ENCODE assay signal across 10 cellular contexts in genomic region chr1:110406407-110406806, GRCh38. TPM values are rescaled to one million over a fixed set of nuclear protein-coding genes. Genes with fewer than 3 reads are reported as not detected.
DNase-seq lines count a peak whose midpoint lies in the region; ATAC-seq, FAIRE-seq and TF ChIP-seq lines count a peak whose summit lies in the region.
"Not testable (repeated sequence)": the region's sequence is repeated elsewhere in the genome, so short reads cannot be mapped to it uniquely, and the experiment has no call there.
"Had no signal": no experiment of that assay in that cellular context is flagged by ENCODE, and none has a peak within 500 bp of the region (broad histone marks: within the 10 kb centered on the region; RNA-seq: fewer than 3 reads in every experiment).

No MANE protein-coding gene starts in this region.

- peak overlapping the region; percentile 93 for H3K9ac ChIP-seq in BLaER1
- 0 out of 2 replicates have a peak overlapping the region, but pooled peaks have one; percentile 86 for H3K9ac ChIP-seq in HUES64 (ENCODE audit: low read depth, low read length)
- H3K9ac ChIP-seq in adipocyte (ENCODE audit: low read length), result peak overlapping the region; percentile 98
- peak overlapping the region; percentile 95 for H3K9ac ChIP-seq in endothelial cell of umbilical vein (replicated peaks; ENCODE audit: extremely low read depth, insufficient read depth, low read length)

- H3K4me1 ChIP-seq in BLaER1 (peaks cover 21% of the 10 kb centered on the region), adipocyte (ENCODE audit: control insufficient read depth, insufficient read depth, low read length) (peaks cover 19% of the 10 kb centered on the region), neutrophil (ENCODE audit: control insufficient read depth in 1 of 2, insufficient read depth in 1 of 2, low read depth in 1 of 2, low read length in 1 of 2) (peaks cover 25 to 26% of the 10 kb centered on the region in 2 experiments), testis (peaks cover 10% of the 10 kb centered on the region)
- H3K4me1 ChIP-seq in HUES64 (ENCODE audit: insufficient read depth, low read length); endothelial cell of umbilical vein (ENCODE audit: control insufficient read depth, extremely low read depth, insufficient read depth, low read length): not testable (repeated sequence)

- H3K36me3 Mint-ChIP-seq in T-helper 17 cell (ENCODE audit: low read depth), result not testable (repeated sequence)

- peak overlapping the region; percentile 100 for H3K4me3 Mint-ChIP-seq in T-helper 17 cell

- H4K20me1 ChIP-seq in BLaER1; endothelial cell of umbilical vein (replicated peaks; ENCODE audit: control insufficient read depth, extremely low read depth, insufficient read depth, low read length): not testable (repeated sequence)

- intact Hi-C loops in endothelial cell of umbilical vein (cut with micrococcal nuclease), result not testable (repeated sequence)
- intact Hi-C loops in testis (cut with DNase I; ENCODE audit: low total_unique reads), result loop anchor here (10.0 kb wide), 1 partner anchor 62 kb away; no protein-coding TSS in a partner anchor

- not testable (repeated sequence) for H3K27me3 Mint-ChIP-seq in T-helper 17 cell

- not testable (repeated sequence) for H3K27me3 ChIP-seq in BLaER1; HUES64 (ENCODE audit: insufficient read depth, low read length); adipocyte (replicated peaks; ENCODE audit: control insufficient read depth, insufficient read depth, low read length); endothelial cell of umbilical vein (ENCODE audit: control insufficient read depth in 2 of 2, insufficient read depth in 2 of 2, low read length in 2 of 2); kidney epithelial cell (ENCODE audit: control insufficient read depth, insufficient read depth, low read length); neutrophil; testis

- not testable (repeated sequence) for DNase-seq in T-helper 17 cell; adipocyte (ENCODE audit: low read depth); endothelial cell of umbilical vein (ENCODE audit: low read depth, low spot score); kidney epithelial cell (ENCODE audit: low read depth); testis

- H3K4me3 ChIP-seq in BLaER1 (peak overlapping the region; percentile 86), HUES64 (ENCODE audit: low read length) (peak overlapping the region; percentile 80), adipocyte (ENCODE audit: low read length) (peak overlapping the region; percentile 99), endothelial cell of umbilical vein (replicated peaks in 1 of 3; ENCODE audit: insufficient read depth in 1 of 3, low read depth in 1 of 3, low read length in 3 of 3) (peak overlapping the region; percentile 94 to 100 (median 95)), kidney epithelial cell (ENCODE audit: low read depth, low read length) (peak overlapping the region; percentile 79), neutrophil (ENCODE audit: low read depth in 1 of 2, low read length in 1 of 2) (peak overlapping the region; percentile 83 to 96), testis (peak overlapping the region; percentile 90 to 95)

- H3K27ac Mint-ChIP-seq in T-helper 17 cell, result peak overlapping the region; percentile 100

- not testable (repeated sequence) for TF ChIP-seq CTCF in endothelial cell of umbilical vein (IDR thresholded peaks at IDR 0.05; ENCODE audit: extremely low read depth in 1 of 2, insufficient read depth in 1 of 2, low read depth in 1 of 2, low read length in 2 of 2); kidney epithelial cell (IDR thresholded peaks at IDR 0.05; ENCODE audit: insufficient read depth, low read length, poor library complexity, severe bottlenecking); neutrophil (IDR thresholded peaks at IDR 0.05); testis (IDR thresholded peaks at IDR 0.05)

- H3K4me1 Mint-ChIP-seq in T-helper 17 cell, result peaks cover 15% of the 10 kb centered on the region

- not testable (repeated sequence) for H3K9me3 ChIP-seq in BLaER1; HUES64 (ENCODE audit: insufficient read depth, low read depth, low read length); T-helper 17 cell (ENCODE audit: control insufficient read depth, low read length, poor library complexity, severe bottlenecking); adipocyte (ENCODE audit: control insufficient read depth, low read length); endothelial cell of umbilical vein (replicated peaks; ENCODE audit: control insufficient read depth, insufficient read depth, low read length); neutrophil; testis

- H3K27ac ChIP-seq in BLaER1 (0 out of 2 replicates have a peak overlapping the region, but pooled peaks have one; percentile 84), endothelial cell of umbilical vein (ENCODE audit: insufficient read depth, low read depth, low read length) (peak overlapping the region; percentile 69), neutrophil (peak overlapping the region; percentile 91), testis (peak overlapping the region; percentile 91 to 93)
- not testable (repeated sequence) for H3K27ac ChIP-seq in HUES64 (ENCODE audit: low read depth, low read length)

- BruUV-seq in endothelial cell of umbilical vein (replicated peaks; lab: Mats Ljungman, UMichigan), result not testable (repeated sequence)

- POLR2A ChIA-PET in endothelial cell of umbilical vein (lab: Charles Lee), result not testable (repeated sequence)

- TF ChIP-seq POLR2A in endothelial cell of umbilical vein (IDR thresholded peaks at IDR 0.05; ENCODE audit: low read depth, low read length); testis (IDR thresholded peaks at IDR 0.05): not testable (repeated sequence)

- not testable (repeated sequence) for ATAC-seq in T-helper 17 cell

- WGBS in HUES64, result 89% methylated on average over 12 of the region's 15 CpGs
- WGBS in testis, 2 donors, result 55 to 56% methylated on average over 15 of the region's 15 CpGs

- CTCF ChIA-PET in endothelial cell of umbilical vein (lab: Charles Lee), result interaction anchor here (1.4 kb wide), 2 partner anchors 54 to 199 kb away, joined by 4 read pairs; no protein-coding TSS in a partner anchor

- H3K79me2 ChIP-seq in endothelial cell of umbilical vein (ENCODE audit: control insufficient read depth, insufficient read depth, low read length), result peaks cover 19% of the 10 kb centered on the region

- dilution Hi-C loops in endothelial cell of umbilical vein (cut with MboI; ENCODE audit: extremely low pct_ligation_motif_present, low sequenced_read_pairs), result not testable (repeated sequence)

- H3K36me3 ChIP-seq in BLaER1, result peaks cover 48% of the 10 kb centered on the region
- H3K36me3 ChIP-seq in HUES64 (ENCODE audit: insufficient read depth, low read length), result peaks cover 43% of the 10 kb centered on the region
- H3K36me3 ChIP-seq in adipocyte (ENCODE audit: control insufficient read depth, insufficient read depth, low read length, severe bottlenecking), result peaks cover 44% of the 10 kb centered on the region
- H3K36me3 ChIP-seq in endothelial cell of umbilical vein (ENCODE audit: control insufficient read depth in 2 of 2, extremely low read depth in 1 of 2, insufficient read depth in 2 of 2, low read length in 2 of 2), result peaks cover 15 to 19% of the 10 kb centered on the region in 2 experiments
- not testable (repeated sequence) for H3K36me3 ChIP-seq in kidney epithelial cell (ENCODE audit: control insufficient read depth, insufficient read depth, low read length); testis (ENCODE audit: low read depth, missing control alignments)
- peaks cover 46% of the 10 kb centered on the region for H3K36me3 ChIP-seq in neutrophil

- H3K4me2 ChIP-seq in BLaER1 (peak overlapping the region; percentile 71), endothelial cell of umbilical vein (ENCODE audit: insufficient read depth, low read length) (peak overlapping the region; percentile 92)

- not testable (repeated sequence) for H3K9me1 ChIP-seq in endothelial cell of umbilical vein (replicated peaks; ENCODE audit: control insufficient read depth, extremely low read depth, insufficient read depth, low read length)

- H2AFZ ChIP-seq in endothelial cell of umbilical vein (ENCODE audit: low read depth, low read length), result not testable (repeated sequence)

- not testable (repeated sequence) for FAIRE-seq in endothelial cell of umbilical vein (lab: Jason Lieb, UNC)

RNA-seq across cellular contexts. Expression of gene LAMTOR5, which starts 1.1 kb away (rescaled TPM):
- 94.3 TPM for polyA plus RNA-seq in HUES64 (2013, experiment 1 of 2)
- polyA plus RNA-seq in HUES64 (2013, experiment 2 of 2), result 104 TPM
- total RNA-seq in T-helper 17 cell (10 to 100 TPM; 78.2 to 79.1 TPM), endothelial cell of umbilical vein (137 and 150 TPM in 2 replicates), kidney epithelial cell (129 and 198 TPM in 2 replicates), testis (10 to 100 TPM; 75.4 to 88.8 TPM)
- polyA plus RNA-seq in endothelial cell of umbilical vein (484 and 503 TPM in 2 replicates), testis (ENCODE audit: insufficient read depth, low read depth, low replicate concordance) (179 TPM)
- polyA plus RNA-seq in endothelial cell of umbilical vein (2011; cell fraction: cytosol; rRNA removed), result 372 and 407 TPM in 2 replicates
- 109 and 119 TPM in 2 replicates for polyA plus RNA-seq in endothelial cell of umbilical vein (2011; cell fraction: nucleus; rRNA removed)
- 225 and 259 TPM in 2 replicates for polyA plus RNA-seq in endothelial cell of umbilical vein (2012)
- polyA minus RNA-seq in endothelial cell of umbilical vein, result 145 and 179 TPM in 2 replicates
- polyA minus RNA-seq in endothelial cell of umbilical vein (2011; cell fraction: cytosol; rRNA and poly(A)+ RNA removed), result 41.3 TPM
- 23.7 and 25.8 TPM in 2 replicates for polyA minus RNA-seq in endothelial cell of umbilical vein (2011; cell fraction: nucleus; rRNA and poly(A)+ RNA removed)

RNA-seq across cellular contexts. Expression of gene SLC16A4, which starts 15.6 kb away (rescaled TPM):
- polyA plus RNA-seq in HUES64 (2013, experiment 1 of 2), result 1.00 TPM
- 1.6 TPM for polyA plus RNA-seq in HUES64 (2013, experiment 2 of 2)
- total RNA-seq in T-helper 17 cell (under 1 TPM; 0.20 to 0.29 TPM), endothelial cell of umbilical vein (2.1 and 2.8 TPM in 2 replicates), kidney epithelial cell (15.4 and 25.4 TPM in 2 replicates), testis (1 to 10 TPM; 5.8 to 8.2 TPM)
- polyA plus RNA-seq in endothelial cell of umbilical vein (6.3 and 7.2 TPM in 2 replicates), testis (ENCODE audit: insufficient read depth, low read depth, low replicate concordance) (17.4 TPM)
- 3.4 and 3.9 TPM in 2 replicates for polyA plus RNA-seq in endothelial cell of umbilical vein (2011; cell fraction: cytosol; rRNA removed)
- polyA plus RNA-seq in endothelial cell of umbilical vein (2011; cell fraction: nucleus; rRNA removed), result 2.3 and 2.7 TPM in 2 replicates
- polyA plus RNA-seq in endothelial cell of umbilical vein (2012), result 3.0 and 6.4 TPM in 2 replicates
- 13.8 and 15.8 TPM in 2 replicates for polyA minus RNA-seq in endothelial cell of umbilical vein
- polyA minus RNA-seq in endothelial cell of umbilical vein (2011; cell fraction: cytosol; rRNA and poly(A)+ RNA removed), result not detected
- polyA minus RNA-seq in endothelial cell of umbilical vein (2011; cell fraction: nucleus; rRNA and poly(A)+ RNA removed), result 2.0 and 4.2 TPM in 2 replicates

RNA-seq across cellular contexts. Expression of gene PROK1, which starts 44.5 kb away (rescaled TPM):
- not detected for polyA plus RNA-seq in HUES64 (2013, experiment 1 of 2)
- not detected for polyA plus RNA-seq in HUES64 (2013, experiment 2 of 2)
- total RNA-seq in T-helper 17 cell (not detected), endothelial cell of umbilical vein (not detected in 2 replicates), kidney epithelial cell (not detected in 2 replicates), testis (10 to 100 TPM; 50.4 to 70.6 TPM)
- polyA plus RNA-seq in endothelial cell of umbilical vein (not detected in 2 replicates), testis (ENCODE audit: insufficient read depth, low read depth, low replicate concordance) (85.5 TPM)
- not detected in 2 replicates for polyA plus RNA-seq in endothelial cell of umbilical vein (2011; cell fraction: cytosol; rRNA removed)
- not detected in 2 replicates for polyA plus RNA-seq in endothelial cell of umbilical vein (2011; cell fraction: nucleus; rRNA removed)
- not detected in 2 replicates for polyA plus RNA-seq in endothelial cell of umbilical vein (2012)
- polyA minus RNA-seq in endothelial cell of umbilical vein, result not detected in 2 replicates
- not detected for polyA minus RNA-seq in endothelial cell of umbilical vein (2011; cell fraction: cytosol; rRNA and poly(A)+ RNA removed)
- polyA minus RNA-seq in endothelial cell of umbilical vein (2011; cell fraction: nucleus; rRNA and poly(A)+ RNA removed), result not detected in 2 replicates
- total RNA-seq: frontal cortex, lung had no signal

Comparison
In these comparisons a context has a peak if more than half of its experiments do, and no peak if none do; other contexts are left out.
1. RNA of gene PROK1, which starts 44.5 kb away (total RNA-seq): 50.4 to 70.6 TPM in testis; not detected in T-helper 17 cell, not detected in endothelial cell of umbilical vein and not detected in kidney epithelial cell; every median in the first group is over 10 times any median in the second.
2. Peak in every context shown above with its lines, with median percentiles within 50 percentile points of each other: H3K4me3 ChIP-seq and H3K9ac ChIP-seq.